Comparison of ENCODE assay signal across 1 cellular context in the genomic region with DNA sequence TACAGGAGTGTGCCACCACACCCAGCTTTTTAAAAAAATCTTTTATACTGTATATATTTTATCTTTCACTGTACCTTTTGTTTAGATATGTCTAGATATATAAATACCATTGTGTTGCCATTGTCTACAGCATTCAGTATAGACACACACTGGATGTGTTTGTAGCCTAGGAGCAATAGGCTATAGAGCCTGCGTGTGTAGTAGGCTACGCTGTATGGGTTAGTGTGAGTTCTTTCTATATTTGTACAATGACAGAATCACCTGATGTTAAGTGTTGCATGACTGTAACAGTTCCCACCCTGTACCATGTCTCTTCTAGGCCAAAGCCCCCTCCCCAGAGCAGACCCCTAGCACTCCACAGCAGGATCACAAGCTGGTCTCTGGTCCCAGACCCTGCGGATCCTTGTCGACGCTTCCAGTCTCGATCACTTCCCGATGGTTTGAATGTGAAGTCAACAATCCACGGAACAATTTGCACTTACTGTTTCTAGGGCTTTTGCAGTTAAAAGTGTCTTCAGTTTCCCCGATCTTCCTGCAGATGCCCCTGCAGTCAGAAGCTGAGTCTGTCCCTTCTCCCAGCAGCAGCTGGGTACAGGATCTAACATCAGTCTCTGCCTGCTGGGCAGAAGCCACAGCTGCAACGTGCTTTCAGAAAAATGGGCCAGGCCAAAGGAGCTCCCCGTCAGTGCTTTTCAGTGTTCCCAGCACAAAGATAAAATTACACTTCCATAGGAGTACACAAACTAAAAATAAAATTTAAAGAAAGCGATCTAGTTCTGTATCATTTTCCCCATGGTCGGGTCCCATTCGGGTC.
TF ChIP-seq lines count a peak whose summit lies in the region.

No MANE protein-coding gene starts in this region.

TF ChIP-seq in liver, 16 proteins besides CTCF, POLR2A, EP300 and RAD21 (continued from another document):
- TF ChIP-seq, protein P1, sequence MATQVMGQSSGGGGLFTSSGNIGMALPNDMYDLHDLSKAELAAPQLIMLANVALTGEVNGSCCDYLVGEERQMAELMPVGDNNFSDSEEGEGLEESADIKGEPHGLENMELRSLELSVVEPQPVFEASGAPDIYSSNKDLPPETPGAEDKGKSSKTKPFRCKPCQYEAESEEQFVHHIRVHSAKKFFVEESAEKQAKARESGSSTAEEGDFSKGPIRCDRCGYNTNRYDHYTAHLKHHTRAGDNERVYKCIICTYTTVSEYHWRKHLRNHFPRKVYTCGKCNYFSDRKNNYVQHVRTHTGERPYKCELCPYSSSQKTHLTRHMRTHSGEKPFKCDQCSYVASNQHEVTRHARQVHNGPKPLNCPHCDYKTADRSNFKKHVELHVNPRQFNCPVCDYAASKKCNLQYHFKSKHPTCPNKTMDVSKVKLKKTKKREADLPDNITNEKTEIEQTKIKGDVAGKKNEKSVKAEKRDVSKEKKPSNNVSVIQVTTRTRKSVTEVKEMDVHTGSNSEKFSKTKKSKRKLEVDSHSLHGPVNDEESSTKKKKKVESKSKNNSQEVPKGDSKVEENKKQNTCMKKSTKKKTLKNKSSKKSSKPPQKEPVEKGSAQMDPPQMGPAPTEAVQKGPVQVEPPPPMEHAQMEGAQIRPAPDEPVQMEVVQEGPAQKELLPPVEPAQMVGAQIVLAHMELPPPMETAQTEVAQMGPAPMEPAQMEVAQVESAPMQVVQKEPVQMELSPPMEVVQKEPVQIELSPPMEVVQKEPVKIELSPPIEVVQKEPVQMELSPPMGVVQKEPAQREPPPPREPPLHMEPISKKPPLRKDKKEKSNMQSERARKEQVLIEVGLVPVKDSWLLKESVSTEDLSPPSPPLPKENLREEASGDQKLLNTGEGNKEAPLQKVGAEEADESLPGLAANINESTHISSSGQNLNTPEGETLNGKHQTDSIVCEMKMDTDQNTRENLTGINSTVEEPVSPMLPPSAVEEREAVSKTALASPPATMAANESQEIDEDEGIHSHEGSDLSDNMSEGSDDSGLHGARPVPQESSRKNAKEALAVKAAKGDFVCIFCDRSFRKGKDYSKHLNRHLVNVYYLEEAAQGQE (IDR thresholded peaks at IDR 0.05) = no peak
- TF ChIP-seq RXRA (IDR thresholded peaks at IDR 0.05) (no peak), EGR1 (IDR thresholded peaks at IDR 0.05; ENCODE audit: low read depth in 2 of 2) (no peak), SP1 (IDR thresholded peaks at IDR 0.05) (no peak), HNF4A (conservative IDR thresholded peaks at IDR 0.05) (no peak), GABPA (IDR thresholded peaks at IDR 0.05 in 1 of 2, conservative IDR thresholded peaks at IDR 0.05 in 1 of 2) (no peak), FOXA2 (IDR thresholded peaks at IDR 0.05) (no peak), JUND (IDR thresholded peaks at IDR 0.05) (no peak), YY1 (IDR thresholded peaks at IDR 0.05) (no peak), FOXA1 (IDR thresholded peaks at IDR 0.05) (no peak), TAF1 (conservative IDR thresholded peaks at IDR 0.05) (no peak)
- TF ChIP-seq, protein P2, sequence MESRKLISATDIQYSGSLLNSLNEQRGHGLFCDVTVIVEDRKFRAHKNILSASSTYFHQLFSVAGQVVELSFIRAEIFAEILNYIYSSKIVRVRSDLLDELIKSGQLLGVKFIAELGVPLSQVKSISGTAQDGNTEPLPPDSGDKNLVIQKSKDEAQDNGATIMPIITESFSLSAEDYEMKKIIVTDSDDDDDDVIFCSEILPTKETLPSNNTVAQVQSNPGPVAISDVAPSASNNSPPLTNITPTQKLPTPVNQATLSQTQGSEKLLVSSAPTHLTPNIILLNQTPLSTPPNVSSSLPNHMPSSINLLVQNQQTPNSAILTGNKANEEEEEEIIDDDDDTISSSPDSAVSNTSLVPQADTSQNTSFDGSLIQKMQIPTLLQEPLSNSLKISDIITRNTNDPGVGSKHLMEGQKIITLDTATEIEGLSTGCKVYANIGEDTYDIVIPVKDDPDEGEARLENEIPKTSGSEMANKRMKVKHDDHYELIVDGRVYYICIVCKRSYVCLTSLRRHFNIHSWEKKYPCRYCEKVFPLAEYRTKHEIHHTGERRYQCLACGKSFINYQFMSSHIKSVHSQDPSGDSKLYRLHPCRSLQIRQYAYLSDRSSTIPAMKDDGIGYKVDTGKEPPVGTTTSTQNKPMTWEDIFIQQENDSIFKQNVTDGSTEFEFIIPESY (IDR thresholded peaks at IDR 0.05) = no peak
- TF ChIP-seq, protein P3, sequence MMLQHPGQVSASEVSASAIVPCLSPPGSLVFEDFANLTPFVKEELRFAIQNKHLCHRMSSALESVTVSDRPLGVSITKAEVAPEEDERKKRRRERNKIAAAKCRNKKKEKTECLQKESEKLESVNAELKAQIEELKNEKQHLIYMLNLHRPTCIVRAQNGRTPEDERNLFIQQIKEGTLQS (IDR thresholded peaks at IDR 0.05) = no peak
